In genomic region chr16:27847030-27847550, GRCh38 we compare ENCODE assay signal across 21 cellular contexts.
DNase-seq lines count a peak whose midpoint lies in the region; ATAC-seq and TF ChIP-seq lines count a peak whose summit lies in the region.
"Had no signal": no experiment of that assay in that cellular context is flagged by ENCODE, and none has a peak within 500 bp of the region (broad histone marks: within the 10 kb centered on the region; RNA-seq: fewer than 3 reads in every experiment).

No MANE protein-coding gene starts in this region.

- H3K4me1 ChIP-seq in heart left ventricle, result no peaks in the 10 kb centered on the region
- no peaks in the 10 kb centered on the region for H3K4me1 ChIP-seq in upper lobe of left lung
- H3K4me1 ChIP-seq: esophagus squamous epithelium, heart right ventricle, thyroid gland had no signal

- TF ChIP-seq EP300 in upper lobe of left lung (IDR thresholded peaks at IDR 0.05), result no peak

- in situ Hi-C loops in astrocyte of the spinal cord (cut with HindIII; ENCODE audit: low sequenced_read_pairs) (no loop called here), KBM-7 (cut with MboI; ENCODE audit: low pct_unique_long_range_greater_than_20kb, low sequenced_read_pairs) (no loop called here)

- H3K36me3 ChIP-seq in heart left ventricle (no peaks in the 10 kb centered on the region), upper lobe of left lung (no peaks in the 10 kb centered on the region)
- H3K36me3 ChIP-seq: brain microvascular endothelial cell, esophagus squamous epithelium, heart right ventricle, thyroid gland had no signal

- H3K4me3 ChIP-seq in heart left ventricle (no peak overlapping the region), astrocyte of the spinal cord (ENCODE audit: low read depth, low read length) (no peak overlapping the region), upper lobe of left lung (no peak overlapping the region)
- H3K4me3 ChIP-seq: esophagus squamous epithelium, heart right ventricle, thyroid gland had no signal

- intact Hi-C loops in cardiac septum (cut with DNase I) (no loop called here), heart left ventricle (cut with DNase I) (no loop called here)

- WGBS in heart left ventricle, 4 donors, result 18 to 28% (median 23%) methylated on average over 2 of the region's 2 CpGs
- 14 to 15% methylated on average over 2 of the region's 2 CpGs for WGBS in upper lobe of left lung, 2 donors

- H3K9me3 ChIP-seq in heart left ventricle, result peaks cover 0 to 4% (median 0%) of the 10 kb centered on the region in 12 donors
- no peaks in the 10 kb centered on the region for H3K9me3 ChIP-seq in upper lobe of left lung
- H3K9me3 ChIP-seq: esophagus squamous epithelium, thyroid gland had no signal

- no peak for TF ChIP-seq POLR2A in heart left ventricle (IDR thresholded peaks at IDR 0.05)
- TF ChIP-seq POLR2A in upper lobe of left lung (IDR thresholded peaks at IDR 0.05), result no peak

- peaks cover 0 to 37% (median 3%) of the 10 kb centered on the region in 9 donors for H3K27me3 ChIP-seq in heart left ventricle
- no peaks in the 10 kb centered on the region for H3K27me3 ChIP-seq in upper lobe of left lung
- H3K27me3 ChIP-seq: thyroid gland had no signal

- peak; percentile 14 for DNase-seq in cardiac septum (ENCODE audit: low spot score)
- no peak for DNase-seq in heart left ventricle
- DNase-seq in astrocyte of the spinal cord (ENCODE audit: low read depth, low spot score), result peak; percentile 30
- DNase-seq in lung microvascular endothelial cell (ENCODE audit: low read depth in 2 of 2), result peak; percentile 45 to 48
- no peak for DNase-seq in OCI-M1 (lab: John Stamatoyannopoulos, UW)
- DNase-seq in KBM-7, result no peak
- no peak for DNase-seq in upper lobe of left lung
- DNase-seq in stimulated activated CD4-positive, alpha-beta T cell treated with anti-CD3 and anti-CD28 coated beads, Interleukin-1b, Interleukin-23, amount 100 ng/mL, for 48 hours, result no peak
- DNase-seq: activated CD4-positive, alpha-beta T cell treated with anti-CD3 and anti-CD28 coated beads, Interleukin-2, amount 50 U/mL, for 1 hour; activated T-cell treated with anti-CD3 and anti-CD28 coated beads, Interleukin-2, amount 50 U/mL, for 24 hours; brain microvascular endothelial cell; esophagus squamous epithelium; heart right ventricle; kidney; NCI-H1694 treated with DMSO at 0.1 percent for 48 hours; NCI-H446; NK-92 treated with Interleukin-12 subunit alpha and Interleukin-12 subunit beta, amount 100 ng/mL, for 24 hours; T-cell; thyroid gland had no signal

- no peak overlapping the region for H3K27ac ChIP-seq in heart left ventricle
- no peak overlapping the region for H3K27ac ChIP-seq in upper lobe of left lung
- H3K27ac ChIP-seq: brain microvascular endothelial cell, esophagus squamous epithelium, heart right ventricle, thyroid gland had no signal

- no peak for TF ChIP-seq CTCF in heart left ventricle (IDR thresholded peaks at IDR 0.05)
- TF ChIP-seq CTCF in astrocyte of the spinal cord (IDR thresholded peaks at IDR 0.05; ENCODE audit: low read depth, low read length), result no peak
- no peak for TF ChIP-seq CTCF in upper lobe of left lung (IDR thresholded peaks at IDR 0.05)

- ATAC-seq in heart left ventricle (no peak), upper lobe of left lung (ENCODE audit: low FRiP score in 2 of 2) (no peak)
- ATAC-seq: heart right ventricle; Right ventricle myocardium inferior; stimulated activated effector memory CD8-positive, alpha-beta T cell treated with anti-CD3 and anti-CD28 coated beads, Interleukin-12 subunit alpha, Interleukin-12 subunit beta, amount 100 ng/mL, for 72 hours; T-cell had no signal

Comparison
In these comparisons a context has a peak if more than half of its experiments do, and no peak if none do; other contexts are left out.
1. DNase-seq: peak in cardiac septum (single experiment), astrocyte of the spinal cord (single experiment) and lung microvascular endothelial cell (2 of 2); none in heart left ventricle (0 of 5), OCI-M1 (single experiment), KBM-7 (single experiment), upper lobe of left lung (0 of 2) and stimulated activated CD4-positive, alpha-beta T cell treated with anti-CD3 and anti-CD28 coated beads, Interleukin-1b, Interleukin-23, amount 100 ng/mL, for 48 hours (single experiment).